In genomic region chr18:58105908-58106673, GRCh38 we compare ENCODE assay signal across 1 cellular context.
TF ChIP-seq lines count a peak whose summit lies in the region.

No MANE protein-coding gene starts in this region.

TF ChIP-seq in SK-N-SH, 30 proteins besides CTCF, POLR2A, EP300 and RAD21 (continued from another document):
- TF ChIP-seq USF1 (IDR thresholded peaks at IDR 0.05; ENCODE audit: borderline replicate concordance, low read depth): no peak
- TF ChIP-seq MXI1 (IDR thresholded peaks at IDR 0.05; ENCODE audit: low read depth, low read length): no peak
- no peak for TF ChIP-seq FOXM1 (IDR thresholded peaks at IDR 0.05; ENCODE audit: low read depth)
- TF ChIP-seq IRF3 (IDR thresholded peaks at IDR 0.05; ENCODE audit: low read depth, low read length): no peak
- TF ChIP-seq JUND (IDR thresholded peaks at IDR 0.05): no peak
- no peak for TF ChIP-seq GABPA (IDR thresholded peaks at IDR 0.05; ENCODE audit: low read depth)
- no peak for TF ChIP-seq SIN3A (IDR thresholded peaks at IDR 0.05; ENCODE audit: borderline replicate concordance, low read depth, low read length)
- TF ChIP-seq FOXJ3 (CRISPR knock-in tag; IDR thresholded peaks at IDR 0.05): 0 out of 2 replicates have a peak, but pooled peaks have one; percentile 35
- no peak for TF ChIP-seq NFIC (IDR thresholded peaks at IDR 0.05; ENCODE audit: borderline replicate concordance)
- no peak for TF ChIP-seq USF2 (IDR thresholded peaks at IDR 0.05; ENCODE audit: borderline replicate concordance, low read depth, low read length)
- TF ChIP-seq, protein P1, sequence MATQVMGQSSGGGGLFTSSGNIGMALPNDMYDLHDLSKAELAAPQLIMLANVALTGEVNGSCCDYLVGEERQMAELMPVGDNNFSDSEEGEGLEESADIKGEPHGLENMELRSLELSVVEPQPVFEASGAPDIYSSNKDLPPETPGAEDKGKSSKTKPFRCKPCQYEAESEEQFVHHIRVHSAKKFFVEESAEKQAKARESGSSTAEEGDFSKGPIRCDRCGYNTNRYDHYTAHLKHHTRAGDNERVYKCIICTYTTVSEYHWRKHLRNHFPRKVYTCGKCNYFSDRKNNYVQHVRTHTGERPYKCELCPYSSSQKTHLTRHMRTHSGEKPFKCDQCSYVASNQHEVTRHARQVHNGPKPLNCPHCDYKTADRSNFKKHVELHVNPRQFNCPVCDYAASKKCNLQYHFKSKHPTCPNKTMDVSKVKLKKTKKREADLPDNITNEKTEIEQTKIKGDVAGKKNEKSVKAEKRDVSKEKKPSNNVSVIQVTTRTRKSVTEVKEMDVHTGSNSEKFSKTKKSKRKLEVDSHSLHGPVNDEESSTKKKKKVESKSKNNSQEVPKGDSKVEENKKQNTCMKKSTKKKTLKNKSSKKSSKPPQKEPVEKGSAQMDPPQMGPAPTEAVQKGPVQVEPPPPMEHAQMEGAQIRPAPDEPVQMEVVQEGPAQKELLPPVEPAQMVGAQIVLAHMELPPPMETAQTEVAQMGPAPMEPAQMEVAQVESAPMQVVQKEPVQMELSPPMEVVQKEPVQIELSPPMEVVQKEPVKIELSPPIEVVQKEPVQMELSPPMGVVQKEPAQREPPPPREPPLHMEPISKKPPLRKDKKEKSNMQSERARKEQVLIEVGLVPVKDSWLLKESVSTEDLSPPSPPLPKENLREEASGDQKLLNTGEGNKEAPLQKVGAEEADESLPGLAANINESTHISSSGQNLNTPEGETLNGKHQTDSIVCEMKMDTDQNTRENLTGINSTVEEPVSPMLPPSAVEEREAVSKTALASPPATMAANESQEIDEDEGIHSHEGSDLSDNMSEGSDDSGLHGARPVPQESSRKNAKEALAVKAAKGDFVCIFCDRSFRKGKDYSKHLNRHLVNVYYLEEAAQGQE (IDR thresholded peaks at IDR 0.05; ENCODE audit: low read depth, low read length): no peak
- no peak for TF ChIP-seq CHD2 (IDR thresholded peaks at IDR 0.05; ENCODE audit: low read length, partially characterized antibody)
- no peak for TF ChIP-seq RXRA (IDR thresholded peaks at IDR 0.05; ENCODE audit: borderline replicate concordance, low read depth)
TF ChIP-seq in SK-N-SH: peak in this region for 4.
